Comparison of ENCODE assay signal across 8 cellular contexts in genomic region chr11:17352925-17353227, GRCh38. TPM values are rescaled to one million over a fixed set of nuclear protein-coding genes. Genes with fewer than 3 reads are reported as not detected.
DNase-seq lines count a peak whose midpoint lies in the region; ATAC-seq, FAIRE-seq and TF ChIP-seq lines count a peak whose summit lies in the region.

No MANE protein-coding gene starts in this region.

- H3K9ac ChIP-seq in mesenchymal stem cell (ENCODE audit: low read length), result peak overlapping the region; percentile 94

- H2AFZ ChIP-seq in mesenchymal stem cell (ENCODE audit: low read depth, low read length), result no peak overlapping the region

- no peak overlapping the region for H3K14ac ChIP-seq in mesenchymal stem cell (ENCODE audit: low read length in 2 of 2)

- H4K8ac ChIP-seq in mesenchymal stem cell (ENCODE audit: low read length), result no peak overlapping the region

- peak overlapping the region in 1 of 2 experiments; percentile 83 for H3K18ac ChIP-seq in mesenchymal stem cell (ENCODE audit: low read depth in 1 of 2, low read length in 2 of 2)

- no peaks in the 10 kb centered on the region for H3K9me3 ChIP-seq in A549
- no peaks in the 10 kb centered on the region for H3K9me3 ChIP-seq in ectodermal cell (ENCODE audit: control insufficient read depth, low read length)
- no peaks in the 10 kb centered on the region for H3K9me3 ChIP-seq in mesenchymal stem cell (ENCODE audit: control insufficient read depth, low read length)
- H3K9me3 ChIP-seq in testis, result no peaks in the 10 kb centered on the region

- H3K4me3 ChIP-seq in A549, result peak overlapping the region; percentile 51
- H3K4me3 ChIP-seq in ectodermal cell (ENCODE audit: insufficient read depth, low read depth, low read length), result peak overlapping the region; percentile 48
- peak overlapping the region; percentile 55 to 84 for H3K4me3 ChIP-seq in mesenchymal stem cell (ENCODE audit: insufficient read depth in 1 of 2, low read depth in 1 of 2, low read length in 2 of 2)
- H3K4me3 ChIP-seq in testis, result peak overlapping the region; percentile 71 to 76

- H2AK5ac ChIP-seq in mesenchymal stem cell (ENCODE audit: low read length, severe bottlenecking), result no peak overlapping the region

- POLR2A ChIA-PET in A549 (lab: Yijun Ruan, JAX), result interaction anchor here (0.9 to 2.1 kb wide), 4 partner anchors 76 to 275 kb away, joined by 3 to 11 read pairs (median 4); partner anchors contain the start of genes NUCB2 and RPS13

- TF ChIP-seq EP300 in A549 (IDR thresholded peaks at IDR 0.05), result no peak

- no peaks in the 10 kb centered on the region for H3K36me3 ChIP-seq in ectodermal cell (ENCODE audit: control insufficient read depth, insufficient read depth, low read length)
- peaks cover 3 to 14% of the 10 kb centered on the region in 2 experiments for H3K36me3 ChIP-seq in mesenchymal stem cell (ENCODE audit: control insufficient read depth in 1 of 2, insufficient read depth in 2 of 2, low read depth in 1 of 2, low read length in 2 of 2)
- no peaks in the 10 kb centered on the region for H3K36me3 ChIP-seq in testis (ENCODE audit: low read depth, missing control alignments)

- peak overlapping the region; percentile 93 for H3K4me3 Mint-ChIP-seq in activated CD4-positive, alpha-beta T cell treated with anti-CD3 and anti-CD28 coated beads, Interleukin-2, amount 10 ng/mL, durations not matched to agents 24 days and 14 days

- peaks cover 33% of the 10 kb centered on the region for H3K27me3 Mint-ChIP-seq in activated CD4-positive, alpha-beta T cell treated with anti-CD3 and anti-CD28 coated beads, Interleukin-2, amount 10 ng/mL, durations not matched to agents 24 days and 14 days

- 1% methylated on average over 16 of the region's 16 CpGs for WGBS in A549 (ENCODE audit: missing lambda C conversion rate)
- 6% methylated on average over 16 of the region's 16 CpGs for WGBS in ectodermal cell, 2 experiments
- 6% methylated on average over 16 of the region's 16 CpGs for WGBS in mesenchymal stem cell
- WGBS in testis, 2 donors, result 0 to 1% methylated on average over 16 of the region's 16 CpGs

- H3K4me2 ChIP-seq in A549 (peak overlapping the region; percentile 96), mesenchymal stem cell (ENCODE audit: low read length, poor library complexity, severe bottlenecking) (peak overlapping the region; percentile 95)

- TF ChIP-seq CTCF in A549 (IDR thresholded peaks at IDR 0.05), result no peak
- TF ChIP-seq CTCF in testis (IDR thresholded peaks at IDR 0.05), result no peak

- H3K9me3 Mint-ChIP-seq in activated CD4-positive, alpha-beta T cell treated with anti-CD3 and anti-CD28 coated beads, Interleukin-2, amount 10 ng/mL, durations not matched to agents 24 days and 14 days, result no peaks in the 10 kb centered on the region

- H2BK120ac ChIP-seq in mesenchymal stem cell (ENCODE audit: low read depth, low read length), result no peak overlapping the region

- peak overlapping the region; percentile 92 for H3K27ac Mint-ChIP-seq in activated CD4-positive, alpha-beta T cell treated with anti-CD3 and anti-CD28 coated beads, Interleukin-2, amount 10 ng/mL, durations not matched to agents 24 days and 14 days

- peaks cover 4% of the 10 kb centered on the region for H3K36me3 Mint-ChIP-seq in activated CD4-positive, alpha-beta T cell treated with anti-CD3 and anti-CD28 coated beads, Interleukin-2, amount 10 ng/mL, durations not matched to agents 24 days and 14 days (ENCODE audit: low read depth)

- CTCF ChIA-PET in A549 (lab: Yijun Ruan, JAX), result interaction anchor here (0.6 to 5.3 kb wide), 8 partner anchors 14 to 195 kb away, joined by 3 to 48 read pairs (median 4); partner anchors contain the start of gene NUCB2

- intact Hi-C loops in activated CD4-positive, alpha-beta T cell treated with anti-CD3 and anti-CD28 coated beads, Interleukin-2, amount 10 ng/mL, durations not matched to agents 24 days and 14 days (cut with micrococcal nuclease), result loop anchor here (1.0 to 5.0 kb wide), 3 partner anchors 55 to 276 kb away; partner anchors contain the start of gene RPS13
- intact Hi-C loops in testis (cut with DNase I; ENCODE audit: low total_unique reads), result no loop called here

- peak; percentile 67 to 73 for ATAC-seq in A549
- peak; percentile 38 for ATAC-seq in GM18907 (IDR thresholded peaks at IDR 0.05; ENCODE audit: unreplicated experiment)
- no peak for ATAC-seq in GM18858 (IDR thresholded peaks at IDR 0.05; ENCODE audit: unreplicated experiment)

- no peak overlapping the region for H2BK15ac ChIP-seq in mesenchymal stem cell (ENCODE audit: low read depth, poor library complexity, severe bottlenecking)

- H3K23ac ChIP-seq in mesenchymal stem cell (ENCODE audit: low read length in 2 of 2), result no peak overlapping the region

- peak; percentile 59 to 63 for DNase-seq in A549 (ENCODE audit: low read depth in 1 of 2, low spot score in 1 of 2)
- DNase-seq in LoVo (ENCODE audit: low spot score), result peak; percentile 59
- peak; percentile 80 for DNase-seq in activated CD4-positive, alpha-beta T cell treated with anti-CD3 and anti-CD28 coated beads, Interleukin-2, amount 10 ng/mL, durations not matched to agents 24 days and 14 days
- DNase-seq in mesenchymal stem cell, result no peak
- peak; percentile 60 for DNase-seq in testis

- no peak for TF ChIP-seq POLR2A in A549 (IDR thresholded peaks at IDR 0.05; ENCODE audit: low read length)
- TF ChIP-seq POLR2A in testis (IDR thresholded peaks at IDR 0.05), result no peak

- no peak overlapping the region for H2BK5ac ChIP-seq in mesenchymal stem cell (ENCODE audit: low read depth, low read length, poor library complexity, severe bottlenecking)

- H3K4ac ChIP-seq in mesenchymal stem cell (ENCODE audit: low read depth in 1 of 2, low read length in 2 of 2), result peak overlapping the region in 1 of 2 experiments; percentile 70

- FAIRE-seq in A549 (lab: Jason Lieb, UNC), result no peak

- peak overlapping the region in 1 of 2 experiments; percentile 55 for H2BK12ac ChIP-seq in mesenchymal stem cell (ENCODE audit: low read length in 2 of 2)

- TF ChIP-seq RAD21 in A549 (conservative IDR thresholded peaks at IDR 0.05 in 1 of 2, IDR thresholded peaks at IDR 0.05 in 1 of 2), result no peak

- H3K27ac ChIP-seq in A549, result peak overlapping the region; percentile 69 to 86
- no peak overlapping the region for H3K27ac ChIP-seq in ectodermal cell (ENCODE audit: insufficient read depth, low read depth, low read length, poor library complexity, severe bottlenecking)
- H3K27ac ChIP-seq in mesenchymal stem cell (ENCODE audit: low read length, poor library complexity, severe bottlenecking), result no peak overlapping the region
- H3K27ac ChIP-seq in testis, result peak overlapping the region; percentile 46 to 82

- no peaks in the 10 kb centered on the region; the same call in 2 of the 3 replicates for H3K4me1 ChIP-seq in A549
- no peaks in the 10 kb centered on the region for H3K4me1 ChIP-seq in ectodermal cell (ENCODE audit: control insufficient read depth, insufficient read depth, low read length)
- H3K4me1 ChIP-seq in mesenchymal stem cell (ENCODE audit: control insufficient read depth, insufficient read depth, low read depth, low read length), result peaks cover 10% of the 10 kb centered on the region
- H3K4me1 ChIP-seq in testis, result peaks cover 4% of the 10 kb centered on the region

- H3K79me1 ChIP-seq in mesenchymal stem cell (replicated peaks; ENCODE audit: low read length, poor library complexity, severe bottlenecking), result peaks cover 3% of the 10 kb centered on the region

- H4K91ac ChIP-seq in mesenchymal stem cell (ENCODE audit: low read length), result no peak overlapping the region

- H3K27me3 ChIP-seq in ectodermal cell (ENCODE audit: control insufficient read depth, insufficient read depth, low read length, poor library complexity, severe bottlenecking) (peaks cover 56% of the 10 kb centered on the region), mesenchymal stem cell (ENCODE audit: control insufficient read depth in 1 of 2, insufficient read depth in 1 of 2, low read length in 2 of 2) (no peaks in the 10 kb centered on the region), testis (no peaks in the 10 kb centered on the region)

- peaks cover 27% of the 10 kb centered on the region for H3K4me1 Mint-ChIP-seq in activated CD4-positive, alpha-beta T cell treated with anti-CD3 and anti-CD28 coated beads, Interleukin-2, amount 10 ng/mL, durations not matched to agents 24 days and 14 days

RNA-seq across cellular contexts. Expression of gene NCR3LG1, which starts 1.3 kb away (rescaled TPM):
- 2.4 and 3.3 TPM in 2 replicates for polyA plus RNA-seq in A549 (2011; rRNA removed)
- 0.20 and 0.25 TPM in 2 replicates for polyA plus RNA-seq in A549 (2012; cell fraction: cytosol; rRNA removed)
- 0.62 and 0.86 TPM in 2 replicates for polyA plus RNA-seq in A549 (2012; cell fraction: nucleus; rRNA removed)
- polyA plus RNA-seq in A549 (2017; fragmentation: RNase III; extraction: RNeasy Plus Mini Kit Qiagen cat#74134 plus additional on column Dnase treatment), result 1.1 to 1.4 TPM (median 1.3 TPM) in 3 replicates
- 5.1 and 5.8 TPM in 2 replicates for polyA minus RNA-seq in A549 (2011; rRNA and poly(A)+ RNA removed)
- 4.4 and 4.5 TPM in 2 replicates for total RNA-seq in activated CD4-positive, alpha-beta T cell treated with anti-CD3 and anti-CD28 coated beads, Interleukin-2, amount 10 ng/mL, durations not matched to agents 24 days and 14 days
- polyA plus RNA-seq in ectodermal cell (2013, experiment 1 of 4), result 0.59 TPM
- 0.62 TPM for polyA plus RNA-seq in ectodermal cell (2013, experiment 2 of 4)
- 0.37 TPM for polyA plus RNA-seq in ectodermal cell (2013, experiment 3 of 4)
- polyA plus RNA-seq in ectodermal cell (2013, experiment 4 of 4), result 0.65 TPM
- polyA plus RNA-seq in mesenchymal stem cell (2013, experiment 1 of 2), result 9.6 TPM
- 9.0 TPM for polyA plus RNA-seq in mesenchymal stem cell (2013, experiment 2 of 2)
- total RNA-seq in testis, result 1 to 10 TPM; 9.3 to 10.0 TPM
- polyA plus RNA-seq in testis (ENCODE audit: insufficient read depth, low read depth, low replicate concordance), result 5.0 TPM

RNA-seq across cellular contexts. Expression of gene KCNJ11, which starts 35.6 kb away (rescaled TPM):
- polyA plus RNA-seq in A549 (2011; rRNA removed) (0.18 and 0.29 TPM in 2 replicates), A549 (2017; fragmentation: RNase III; extraction: RNeasy Plus Mini Kit Qiagen cat#74134 plus additional on column Dnase treatment) (0.41 to 0.69 TPM (median 0.53 TPM) in 3 replicates), testis (ENCODE audit: insufficient read depth, low read depth, low replicate concordance) (1.7 TPM)
- 0.28 and 0.54 TPM in 2 replicates for polyA plus RNA-seq in A549 (2012; cell fraction: cytosol; rRNA removed)
- polyA plus RNA-seq in A549 (2012; cell fraction: nucleus; rRNA removed), result 0.71 and 0.89 TPM in 2 replicates
- polyA minus RNA-seq in A549 (2011; rRNA and poly(A)+ RNA removed), result 0.58 and 0.63 TPM in 2 replicates
- total RNA-seq in activated CD4-positive, alpha-beta T cell treated with anti-CD3 and anti-CD28 coated beads, Interleukin-2, amount 10 ng/mL, durations not matched to agents 24 days and 14 days, result 0.85 and 1.1 TPM in 2 replicates
- 6.3 TPM for polyA plus RNA-seq in ectodermal cell (2013, experiment 1 of 4)
- polyA plus RNA-seq in ectodermal cell (2013, experiment 2 of 4), result 4.3 TPM
- 4.4 TPM for polyA plus RNA-seq in ectodermal cell (2013, experiment 3 of 4)
- 4.5 TPM for polyA plus RNA-seq in ectodermal cell (2013, experiment 4 of 4)
- polyA plus RNA-seq in mesenchymal stem cell (2013, experiment 1 of 2), result not detected
- not detected for polyA plus RNA-seq in mesenchymal stem cell (2013, experiment 2 of 2)
- total RNA-seq in testis, result 1 to 10 TPM; 1.4 to 2.1 TPM

Comparison
In these comparisons a context has a peak if more than half of its experiments do, and no peak if none do; other contexts are left out.
1. H3K27ac ChIP-seq: peak in A549 (2 of 2) and testis (2 of 2); none in ectodermal cell (single experiment) and mesenchymal stem cell (single experiment).
2. Peak in every context shown above with its lines, with median percentiles within 50 percentile points of each other: H3K4me3 ChIP-seq.